In genomic region chr7:25296086-25296485, GRCh38 we compare ENCODE assay signal across 2 cellular contexts.
TF ChIP-seq lines count a peak whose summit lies in the region.

No MANE protein-coding gene starts in this region.

TF ChIP-seq in GM23338, 12 proteins besides CTCF, POLR2A, EP300 and RAD21 (continued from another document):
- peak; percentile 80; the same call in 1 of the 2 replicates for TF ChIP-seq ZNF462 (CRISPR knock-in tag; IDR thresholded peaks at IDR 0.05)
- no peak for TF ChIP-seq ETS1 (IDR thresholded peaks at IDR 0.05)
- TF ChIP-seq NANOG (IDR thresholded peaks at IDR 0.05; ENCODE audit: borderline replicate concordance): 0 out of 2 replicates have a peak, but pooled peaks have one; percentile 18
- no peak for TF ChIP-seq POLR2AphosphoS5 (IDR thresholded peaks at IDR 0.05; ENCODE audit: low read depth)
- TF ChIP-seq STAT1 (IDR thresholded peaks at IDR 0.05; ENCODE audit: unreplicated experiment): no peak

TF ChIP-seq in WTC11, 78 proteins besides CTCF, POLR2A, EP300 and RAD21 (continued from another document):
- TF ChIP-seq AR (CRISPR knock-in tag; IDR thresholded peaks at IDR 0.05) (no peak), ZMAT4 (CRISPR knock-in tag; IDR thresholded peaks at IDR 0.05) (no peak), KAT7 (CRISPR knock-in tag; IDR thresholded peaks at IDR 0.05; ENCODE audit: borderline replicate concordance) (no peak), HMGXB4 (CRISPR knock-in tag; IDR thresholded peaks at IDR 0.05) (no peak), CREM (CRISPR knock-in tag; IDR thresholded peaks at IDR 0.05) (no peak), GABPB1 (CRISPR knock-in tag; IDR thresholded peaks at IDR 0.05) (no peak), ELF4 (CRISPR knock-in tag; IDR thresholded peaks at IDR 0.05; ENCODE audit: low read depth) (no peak), E2F1 (CRISPR knock-in tag; IDR thresholded peaks at IDR 0.05) (no peak), PRDM15 (CRISPR knock-in tag; IDR thresholded peaks at IDR 0.05) (no peak), ZBTB21 (CRISPR knock-in tag; IDR thresholded peaks at IDR 0.05; ENCODE audit: borderline replicate concordance) (no peak), SMAD3 (CRISPR knock-in tag; IDR thresholded peaks at IDR 0.05; ENCODE audit: borderline replicate concordance) (no peak), ZNF671 (CRISPR knock-in tag; IDR thresholded peaks at IDR 0.05) (no peak)
